19 cellular contexts compared by ENCODE assay signal in genomic region chr7:22385326-22385725, GRCh38. TPM values are rescaled to one million over a fixed set of nuclear protein-coding genes. Genes with fewer than 3 reads are reported as not detected.
DNase-seq lines count a peak whose midpoint lies in the region; ATAC-seq, FAIRE-seq and TF ChIP-seq lines count a peak whose summit lies in the region.
"Had no signal": no experiment of that assay in that cellular context is flagged by ENCODE, and none has a peak within 500 bp of the region (broad histone marks: within the 10 kb centered on the region; RNA-seq: fewer than 3 reads in every experiment).

No MANE protein-coding gene starts in this region.

- no peaks in the 10 kb centered on the region for H3F3A ChIP-seq in PC-9 (ENCODE audit: insufficient read depth, low read depth)

- intact Hi-C loops in OCI-LY7 (cut with micrococcal nuclease; ENCODE audit: unreplicated experiment) (loop anchor here (5.0 kb wide), 1 partner anchor 1212 kb away; the partner anchor contains the start of gene CCDC126), PC-9 (cut with micrococcal nuclease; ENCODE audit: unreplicated experiment) (no loop called here)

- no peaks in the 10 kb centered on the region for H3K9me3 ChIP-seq in OCI-LY7 (ENCODE audit: low read length)
- H3K9me3 ChIP-seq in PC-9 (ENCODE audit: insufficient read depth, low read depth), result no peaks in the 10 kb centered on the region

- no peaks in the 10 kb centered on the region for H4K20me1 ChIP-seq in OCI-LY7 (ENCODE audit: insufficient read depth, low read length)
- H4K20me1 ChIP-seq in PC-9 (ENCODE audit: insufficient read depth), result no peaks in the 10 kb centered on the region

- no peak overlapping the region for H3K4me3 ChIP-seq in OCI-LY7 (ENCODE audit: low read depth, low read length, poor library complexity, severe bottlenecking)
- H3K4me3 ChIP-seq in PC-9, result no peak overlapping the region

- H3K4me2 ChIP-seq in OCI-LY7 (ENCODE audit: low read length) (no peak overlapping the region), PC-9 (no peak overlapping the region)

- H3K4me1 ChIP-seq in OCI-LY7 (ENCODE audit: insufficient read depth, low read length, poor library complexity, severe bottlenecking) (peaks cover 68% of the 10 kb centered on the region), PC-9 (replicated peaks; ENCODE audit: insufficient read depth) (no peaks in the 10 kb centered on the region)

- BruUV-seq in OCI-LY7 (replicated peaks; lab: Mats Ljungman, UMichigan) (no TSS peak), PC-9 (replicated peaks; lab: Mats Ljungman, UMichigan) (no TSS peak)

- H2AFZ ChIP-seq in OCI-LY7 (ENCODE audit: low read length) (peak overlapping the region; percentile 18; the same call in 1 of the 2 replicates), PC-9 (no peak overlapping the region)

- no peaks in the 10 kb centered on the region for H3K9me2 ChIP-seq in OCI-LY7 (ENCODE audit: insufficient read depth, low read length)
- H3K9me2 ChIP-seq in PC-9 (ENCODE audit: insufficient read depth), result no peaks in the 10 kb centered on the region

- TF ChIP-seq POLR2A in GM12891 (IDR thresholded peaks at IDR 0.05; ENCODE audit: low read depth, low read length), result no peak

- ATAC-seq in GM18867 (IDR thresholded peaks at IDR 0.05; ENCODE audit: unreplicated experiment) (peak; percentile 37), GM21529 (IDR thresholded peaks at IDR 0.05; ENCODE audit: unreplicated experiment) (peak; percentile 46)
- ATAC-seq: SK-N-SH treated with all-trans-retinoic acid at 6 μM for 48 hours had no signal

- no peaks in the 10 kb centered on the region for H3K36me3 ChIP-seq in OCI-LY7 (ENCODE audit: insufficient read depth, low read length)
- H3K36me3 ChIP-seq in PC-9 (ENCODE audit: low read depth), result no peaks in the 10 kb centered on the region

- POLR2A ChIA-PET in OCI-LY7 (lab: Charles Lee), result interaction anchor here (0.6 to 1.4 kb wide), 4 partner anchors 11 to 345 kb away, joined by 3 to 4 read pairs (median 4); no protein-coding TSS in a partner anchor
- POLR2A ChIA-PET in PC-9 (lab: Charles Lee; ENCODE audit: unreplicated experiment), result no interaction called here

- H3K79me2 ChIP-seq in OCI-LY7 (ENCODE audit: insufficient read depth, low read depth, low read length) (no peaks in the 10 kb centered on the region), PC-9 (ENCODE audit: low read depth) (no peaks in the 10 kb centered on the region)

- H3K27me3 ChIP-seq in PC-9 (ENCODE audit: insufficient read depth, low read depth), result no peaks in the 10 kb centered on the region

- FAIRE-seq in GM12891 (lab: Jason Lieb, UNC), result peak; percentile 81
- FAIRE-seq: H1 had no signal

- H3K27ac ChIP-seq in OCI-LY7 (ENCODE audit: low read depth, low read length, poor library complexity, severe bottlenecking) (no peak overlapping the region), PC-9 (no peak overlapping the region)

- CTCF ChIA-PET in OCI-LY7 (lab: Charles Lee; ENCODE audit: unreplicated experiment) (no interaction called here), PC-9 (lab: Charles Lee) (no interaction called here)

- DNase-seq in GM12891 (ENCODE audit: insufficient read length, low spot score), result no peak
- DNase-seq in OCI-LY7 (ENCODE audit: low spot score), result no peak
- no peak for DNase-seq in NCI-H2196 treated with DMSO at 0.1 percent for 48 hours (lab: John Stamatoyannopoulos, UW; ENCODE audit: unreplicated experiment)
- DNase-seq in activated T-cell treated with anti-CD3 and anti-CD28 coated beads for 4 hours, result no peak
- DNase-seq in PC-9, result no peak
- DNase-seq: C1 segment of cervical spinal cord, DMS79 treated with DMSO at 0.1 percent for 48 hours, GDM1, NCI-H1436 treated with DMSO at 0.1 percent for 48 hours, NCI-H2081 treated with DMSO at 0.1 percent for 48 hours, NCI-H2227 treated with DMSO at 0.1 percent for 48 hours, NCI-H524, SHP77 treated with DMSO at 0.1 percent for 48 hours, T-helper 1 cell, T1000 had no signal

- TF ChIP-seq CTCF in OCI-LY7 (conservative IDR thresholded peaks at IDR 0.05; ENCODE audit: low read length) (no peak), PC-9 (conservative IDR thresholded peaks at IDR 0.05) (no peak)

TF ChIP-seq in GM12891, 5 proteins besides CTCF, POLR2A, EP300 and RAD21:
- TF ChIP-seq TAF1 (IDR thresholded peaks at IDR 0.05; ENCODE audit: low read depth, low read length), result no peak
- TF ChIP-seq POLR2AphosphoS5 (IDR thresholded peaks at IDR 0.05; ENCODE audit: low read depth, low read length), result no peak
- no peak for TF ChIP-seq PAX5 (IDR thresholded peaks at IDR 0.05; ENCODE audit: insufficient read depth, low read length, severe bottlenecking)
- no peak for TF ChIP-seq SPI1 (IDR thresholded peaks at IDR 0.05; ENCODE audit: low read depth, low read length)
- TF ChIP-seq POU2F2 (IDR thresholded peaks at IDR 0.05; ENCODE audit: low read depth, low read length), result no peak

RNA-seq across cellular contexts. Expression of gene RAPGEF5, which starts 28.4 kb away (rescaled TPM):
- 1.8 TPM for polyA plus RNA-seq in GM12891 (2012; ENCODE audit: low read depth, missing spikeins)
- 114 and 136 TPM in 2 replicates for total RNA-seq in OCI-LY7 (2014; rRNA removed; shearing (Covaris generic))
- total RNA-seq in OCI-LY7 (2022) (115 and 120 TPM in 2 replicates), PC-9 (2021) (16.4 and 16.6 TPM in 2 replicates)
